ENCODE assay signal across 14 cellular contexts in genomic region chr17:27677191-27677590, GRCh38. TPM values are rescaled to one million over a fixed set of nuclear protein-coding genes. Genes with fewer than 3 reads are reported as not detected.
DNase-seq lines count a peak whose midpoint lies in the region; ATAC-seq lines count a peak whose summit lies in the region.
"Had no signal": no experiment of that assay in that cellular context is flagged by ENCODE, and none has a peak within 500 bp of the region (broad histone marks: within the 10 kb centered on the region; RNA-seq: fewer than 3 reads in every experiment).

No MANE protein-coding gene starts in this region.

- DNase-seq in DMS53 (lab: John Stamatoyannopoulos, UW) (peak; percentile 23), DMS53 treated with DMSO at 0.1 percent for 48 hours (lab: John Stamatoyannopoulos, UW; ENCODE audit: unreplicated experiment) (no peak), mesenteric fat pad (ENCODE audit: low spot score) (peak; percentile 79)
- DNase-seq in stimulated activated effector memory CD8-positive, alpha-beta T cell treated with anti-CD3 and anti-CD28 coated beads, Interleukin-12 subunit alpha, Interleukin-12 subunit beta, amount 100 ng/mL, for 72 hours (ENCODE audit: low spot score in 2 of 2): no peak
- DNase-seq in activated naive CD8-positive, alpha-beta T cell treated with anti-CD3 and anti-CD28 coated beads for 36 hours: no peak
- no peak for DNase-seq in stimulated activated CD4-positive, alpha-beta T cell treated with anti-CD3 and anti-CD28 coated beads, Interleukin-1b, Interleukin-23, amount 100 ng/mL, for 48 hours
- DNase-seq: AML-193; Calu3; CD4-positive, alpha-beta T cell; CD8-positive, alpha-beta T cell; DMS79 treated with DMSO at 0.1 percent for 48 hours; GF-D8 had no signal

- H3K36me3 Mint-ChIP-seq in stimulated activated effector memory CD8-positive, alpha-beta T cell treated with anti-CD3 and anti-CD28 coated beads, Interleukin-12 subunit alpha, Interleukin-12 subunit beta, amount 100 ng/mL, for 72 hours: no peaks in the 10 kb centered on the region
- H3K36me3 Mint-ChIP-seq in activated naive CD8-positive, alpha-beta T cell treated with anti-CD3 and anti-CD28 coated beads for 36 hours: no peaks in the 10 kb centered on the region
- H3K36me3 Mint-ChIP-seq: CD8-positive, alpha-beta T cell had no signal

- H3K27me3 Mint-ChIP-seq in activated naive CD8-positive, alpha-beta T cell treated with anti-CD3 and anti-CD28 coated beads for 36 hours: peaks cover 17% of the 10 kb centered on the region

- H3K27ac Mint-ChIP-seq in stimulated activated effector memory CD8-positive, alpha-beta T cell treated with anti-CD3 and anti-CD28 coated beads, Interleukin-12 subunit alpha, Interleukin-12 subunit beta, amount 100 ng/mL, for 72 hours: no peak overlapping the region
- no peak overlapping the region for H3K27ac Mint-ChIP-seq in activated naive CD8-positive, alpha-beta T cell treated with anti-CD3 and anti-CD28 coated beads for 36 hours
- H3K27ac Mint-ChIP-seq: B cell; CD4-positive, alpha-beta T cell; CD8-positive, alpha-beta T cell had no signal

- ATAC-seq in stimulated activated effector memory CD8-positive, alpha-beta T cell treated with anti-CD3 and anti-CD28 coated beads, Interleukin-12 subunit alpha, Interleukin-12 subunit beta, amount 100 ng/mL, for 72 hours: peak; percentile 38
- ATAC-seq: A549; CD8-positive, alpha-beta T cell had no signal

- no peaks in the 10 kb centered on the region for H3K9me3 Mint-ChIP-seq in stimulated activated effector memory CD8-positive, alpha-beta T cell treated with anti-CD3 and anti-CD28 coated beads, Interleukin-12 subunit alpha, Interleukin-12 subunit beta, amount 100 ng/mL, for 72 hours
- no peaks in the 10 kb centered on the region for H3K9me3 Mint-ChIP-seq in activated naive CD8-positive, alpha-beta T cell treated with anti-CD3 and anti-CD28 coated beads for 36 hours
- H3K9me3 Mint-ChIP-seq: CD4-positive, alpha-beta T cell; CD8-positive, alpha-beta T cell had no signal

- no peaks in the 10 kb centered on the region for H3K4me1 Mint-ChIP-seq in stimulated activated effector memory CD8-positive, alpha-beta T cell treated with anti-CD3 and anti-CD28 coated beads, Interleukin-12 subunit alpha, Interleukin-12 subunit beta, amount 100 ng/mL, for 72 hours
- no peaks in the 10 kb centered on the region for H3K4me1 Mint-ChIP-seq in activated naive CD8-positive, alpha-beta T cell treated with anti-CD3 and anti-CD28 coated beads for 36 hours
- H3K4me1 Mint-ChIP-seq: B cell had no signal

- no peak overlapping the region for H3K4me3 Mint-ChIP-seq in stimulated activated effector memory CD8-positive, alpha-beta T cell treated with anti-CD3 and anti-CD28 coated beads, Interleukin-12 subunit alpha, Interleukin-12 subunit beta, amount 100 ng/mL, for 72 hours
- H3K4me3 Mint-ChIP-seq in activated naive CD8-positive, alpha-beta T cell treated with anti-CD3 and anti-CD28 coated beads for 36 hours: no peak overlapping the region
- H3K4me3 Mint-ChIP-seq: B cell; CD4-positive, alpha-beta T cell; CD8-positive, alpha-beta T cell had no signal

RNA-seq across cellular contexts. Expression of gene LGALS9, which starts 46.2 kb away (rescaled TPM):
- total RNA-seq in mesenteric fat pad: 116 TPM
- 10 to 100 TPM; 25.1 to 25.3 TPM for total RNA-seq in activated naive CD8-positive, alpha-beta T cell treated with anti-CD3 and anti-CD28 coated beads for 36 hours

Comparison
In these comparisons a context has a peak if more than half of its experiments do, and no peak if none do; other contexts are left out.
1. DNase-seq: peak in DMS53 (single experiment) and mesenteric fat pad (single experiment); none in DMS53 treated with DMSO at 0.1 percent for 48 hours (single experiment), stimulated activated effector memory CD8-positive, alpha-beta T cell treated with anti-CD3 and anti-CD28 coated beads, Interleukin-12 subunit alpha, Interleukin-12 subunit beta, amount 100 ng/mL, for 72 hours (0 of 2), activated naive CD8-positive, alpha-beta T cell treated with anti-CD3 and anti-CD28 coated beads for 36 hours (single experiment) and stimulated activated CD4-positive, alpha-beta T cell treated with anti-CD3 and anti-CD28 coated beads, Interleukin-1b, Interleukin-23, amount 100 ng/mL, for 48 hours (single experiment).